8 cellular contexts compared by ENCODE assay signal in the genomic region with DNA sequence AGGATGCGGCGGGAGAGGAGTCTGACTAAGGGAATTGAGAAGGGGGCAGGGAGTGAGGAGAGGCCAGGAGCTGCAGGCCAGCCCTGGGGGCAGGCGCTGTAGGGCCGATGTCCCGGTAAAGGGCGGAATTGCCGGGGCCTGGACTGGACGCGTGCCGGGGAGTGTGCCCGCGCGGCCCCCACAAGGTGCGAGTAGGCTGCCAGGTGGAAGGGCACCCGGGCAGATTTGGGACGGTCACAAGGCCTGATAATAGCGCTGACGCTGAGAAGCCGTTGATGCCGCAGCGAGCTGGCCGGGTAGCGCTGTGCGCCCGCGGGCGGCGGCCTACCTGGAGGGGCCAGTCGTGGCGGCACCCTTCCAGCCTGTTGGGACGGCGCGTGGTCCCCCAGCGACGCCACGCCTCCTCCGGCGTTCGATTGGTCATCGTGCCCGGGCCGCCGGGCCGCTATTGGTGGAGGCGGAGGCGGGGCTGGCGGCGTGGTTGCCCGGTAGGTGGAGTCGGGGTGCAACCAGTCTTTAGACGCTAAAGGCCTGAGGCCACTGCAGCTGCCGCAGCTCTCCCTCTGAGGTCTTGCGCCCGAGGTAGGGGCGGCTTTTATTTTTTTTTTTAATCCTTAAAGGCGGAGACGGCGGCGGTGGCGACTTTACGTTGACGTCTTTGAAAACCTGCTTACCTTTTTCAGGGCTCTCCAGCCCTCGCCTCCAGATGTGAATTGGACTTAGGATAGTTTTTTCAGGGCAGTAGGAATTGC. TPM values are rescaled to one million over a fixed set of nuclear protein-coding genes. Genes with fewer than 3 reads are reported as not detected.
DNase-seq lines count a peak whose midpoint lies in the region; ATAC-seq and TF ChIP-seq lines count a peak whose summit lies in the region.

No MANE protein-coding gene starts in this region.

- peak overlapping the region; percentile 87 for H3K27ac ChIP-seq in KMS-11
- peak overlapping the region; percentile 96 for H3K27ac ChIP-seq in suprapubic skin

- H3K79me2 ChIP-seq in KMS-11 (ENCODE audit: insufficient read depth, low read depth): peaks cover 36% of the 10 kb centered on the region

- in situ Hi-C loops in Caki2 (cut with HindIII; ENCODE audit: low pct_unique_long_range_greater_than_20kb, low sequenced_read_pairs): no loop called here

- H3K4me3 ChIP-seq in KMS-11 (IDR thresholded peaks at IDR 0.05; ENCODE audit: insufficient read depth, low read depth, low read length): peak overlapping the region; percentile 60
- H3K4me3 ChIP-seq in fibroblast of the aortic adventitia (ENCODE audit: low read depth, low read length): peak overlapping the region; percentile 89
- H3K4me3 ChIP-seq in neuron (ENCODE audit: low read length): peak overlapping the region; percentile 94
- H3K4me3 ChIP-seq in suprapubic skin: peak overlapping the region; percentile 88

- WGBS in suprapubic skin: 1% methylated on average over 36 of the region's 63 CpGs

- no peaks in the 10 kb centered on the region for H3K27me3 Mint-ChIP-seq in activated T-cell treated with anti-CD3 and anti-CD28 coated beads, Interleukin-2, amount 50 U/mL, for 4 hours (ENCODE audit: low read depth)

- peaks cover 12% of the 10 kb centered on the region for H3K36me3 Mint-ChIP-seq in activated T-cell treated with anti-CD3 and anti-CD28 coated beads, Interleukin-2, amount 50 U/mL, for 4 hours (ENCODE audit: insufficient read depth)

- H3K4me3 Mint-ChIP-seq in activated T-cell treated with anti-CD3 and anti-CD28 coated beads, Interleukin-2, amount 50 U/mL, for 4 hours: peak overlapping the region; percentile 99

- peak in 1 of 2 donors; percentile 66 for TF ChIP-seq POLR2A in suprapubic skin (IDR thresholded peaks at IDR 0.05)

- peak overlapping the region; percentile 87 for H3K9ac ChIP-seq in KMS-11

- TF ChIP-seq CTCF in KMS-11 (conservative IDR thresholded peaks at IDR 0.05; ENCODE audit: low read depth, low read length) (no peak), fibroblast of the aortic adventitia (IDR thresholded peaks at IDR 0.05; ENCODE audit: insufficient read depth, low read length) (no peak), suprapubic skin (IDR thresholded peaks at IDR 0.05) (peak in 1 of 2 donors; percentile 41)

- no peaks in the 10 kb centered on the region for H3K36me3 ChIP-seq in KMS-11 (ENCODE audit: insufficient read depth)
- H3K36me3 ChIP-seq in neuron (ENCODE audit: insufficient read depth, low read length): no peaks in the 10 kb centered on the region
- H3K36me3 ChIP-seq in suprapubic skin: no peaks in the 10 kb centered on the region

- peaks cover 46% of the 10 kb centered on the region for H3K4me1 Mint-ChIP-seq in activated T-cell treated with anti-CD3 and anti-CD28 coated beads, Interleukin-2, amount 50 U/mL, for 4 hours (ENCODE audit: low read depth)

- no peaks in the 10 kb centered on the region for H3K9me3 Mint-ChIP-seq in activated T-cell treated with anti-CD3 and anti-CD28 coated beads, Interleukin-2, amount 50 U/mL, for 4 hours

- H3K9me3 ChIP-seq in neuron (ENCODE audit: low read length): no peaks in the 10 kb centered on the region
- H3K9me3 ChIP-seq in suprapubic skin: no peaks in the 10 kb centered on the region

- peaks cover 24% of the 10 kb centered on the region for H3K4me1 ChIP-seq in KMS-11 (ENCODE audit: low read depth, poor library complexity, severe bottlenecking)
- peaks cover 9% of the 10 kb centered on the region for H3K4me1 ChIP-seq in neuron (ENCODE audit: insufficient read depth, low read length)
- H3K4me1 ChIP-seq in suprapubic skin: peaks cover 22% of the 10 kb centered on the region

- H2AFZ ChIP-seq in KMS-11 (ENCODE audit: low read depth) (peak overlapping the region; percentile 78), neuron (ENCODE audit: low read depth, low read length) (peak overlapping the region; percentile 71)

- peak; percentile 90 for DNase-seq in Caki2 (ENCODE audit: low read depth)
- DNase-seq in activated T-cell treated with anti-CD3 and anti-CD28 coated beads, Interleukin-2, amount 50 U/mL, for 4 hours: peak; percentile 92
- peak; percentile 86 for DNase-seq in fibroblast of the aortic adventitia (ENCODE audit: low read depth)
- DNase-seq in suprapubic skin (ENCODE audit: low spot score in 2 of 2): peak; percentile 97 to 98
- no peak for DNase-seq in NCI-H1105 (lab: John Stamatoyannopoulos, UW)

- H4K20me1 ChIP-seq in KMS-11 (ENCODE audit: insufficient read depth): no peaks in the 10 kb centered on the region

- TF ChIP-seq EP300 in suprapubic skin (IDR thresholded peaks at IDR 0.05): no peak

- ATAC-seq in GM21619 (IDR thresholded peaks at IDR 0.05; ENCODE audit: unreplicated experiment): peak; percentile 65
- peak; percentile 86 to 87 for ATAC-seq in activated T-cell treated with anti-CD3 and anti-CD28 coated beads, Interleukin-2, amount 50 U/mL, for 4 hours

- H3K4me2 ChIP-seq in KMS-11: peak overlapping the region; percentile 97

- H3K27me3 ChIP-seq in KMS-11 (ENCODE audit: insufficient read depth, low read depth) (no peaks in the 10 kb centered on the region), neuron (ENCODE audit: insufficient read depth, low read length) (no peaks in the 10 kb centered on the region), suprapubic skin (no peaks in the 10 kb centered on the region)

RNA-seq across cellular contexts. Expression of a gene that starts 0.9 kb away (rescaled TPM):
- 18.1 and 35.4 TPM in 2 replicates for total RNA-seq in Caki2 (2014; rRNA removed; shearing (Covaris generic); ENCODE audit: low replicate concordance)
- 10 to 100 TPM; 64.7 to 69.1 (median 65.3) TPM for total RNA-seq in activated T-cell treated with anti-CD3 and anti-CD28 coated beads, Interleukin-2, amount 50 U/mL, for 4 hours
- total RNA-seq in fibroblast of the aortic adventitia (ENCODE audit: low replicate concordance) (19.3 and 39.5 TPM in 2 replicates), suprapubic skin (10 to 100 TPM; 14.8 to 19.6 (median 15.7) TPM)

RNA-seq across cellular contexts. Expression of a gene that starts 22.4 kb away (rescaled TPM):
- total RNA-seq in Caki2 (2014; rRNA removed; shearing (Covaris generic); ENCODE audit: low replicate concordance): 942 and 1,136 TPM in 2 replicates
- 1,000 to 10,000 TPM; 2,416 to 2,801 (median 2,677) TPM for total RNA-seq in activated T-cell treated with anti-CD3 and anti-CD28 coated beads, Interleukin-2, amount 50 U/mL, for 4 hours
- total RNA-seq in fibroblast of the aortic adventitia (ENCODE audit: low replicate concordance): 514 and 1,413 TPM in 2 replicates
- 1,000 to 10,000 TPM in 3 of 4 donors, 100 to 1,000 TPM in 1; 758 to 1,526 (median 1,196) TPM for total RNA-seq in suprapubic skin

RNA-seq across cellular contexts. Expression of a gene that starts 54.6 kb away (rescaled TPM):
- not detected in 2 replicates for total RNA-seq in Caki2 (2014; rRNA removed; shearing (Covaris generic); ENCODE audit: low replicate concordance)
- 1 to 10 TPM in 1 of 3 donors, under 1 TPM in 2; 0.40 to 1.4 (median 0.87) TPM for total RNA-seq in activated T-cell treated with anti-CD3 and anti-CD28 coated beads, Interleukin-2, amount 50 U/mL, for 4 hours
- total RNA-seq in fibroblast of the aortic adventitia (ENCODE audit: low replicate concordance) (not detected in 2 replicates), suprapubic skin (not detected)
